14 cellular contexts compared by ENCODE assay signal in the genomic region with DNA sequence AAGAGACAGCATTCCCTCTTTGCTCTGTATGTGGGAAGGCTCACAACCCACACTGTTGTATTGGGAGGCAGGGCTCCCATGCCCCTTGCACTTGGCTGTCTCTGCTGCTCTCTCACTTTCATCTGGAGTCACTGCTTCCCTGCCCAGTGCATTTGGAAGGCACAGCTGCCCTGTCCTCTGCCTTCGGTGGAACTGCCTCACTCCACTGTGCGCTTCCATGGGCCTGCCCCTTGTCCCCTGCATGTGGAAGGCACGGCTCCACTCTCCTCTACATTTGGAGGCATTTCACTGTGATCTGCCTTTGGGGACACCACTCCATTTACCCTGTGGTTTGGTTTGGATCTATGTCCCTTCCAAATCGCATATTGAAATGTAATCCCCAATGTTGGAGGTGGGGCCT. TPM values are rescaled to one million over a fixed set of nuclear protein-coding genes. Genes with fewer than 3 reads are reported as not detected.
"Had no signal": no experiment of that assay in that cellular context is flagged by ENCODE, and none has a peak within 500 bp of the region (broad histone marks: within the 10 kb centered on the region; RNA-seq: fewer than 3 reads in every experiment).

No MANE protein-coding gene starts in this region.

- H3K36me3 ChIP-seq: esophagus squamous epithelium, thyroid gland had no signal

- DNase-seq: activated B cell treated with CpG ODN at 0.5 μM for 24 hours; activated CD4-positive, alpha-beta T cell treated with anti-CD3 and anti-CD28 coated beads, Interleukin-2, amount 10 ng/mL, durations not matched to agents 24 days and 14 days; activated naive CD4-positive, alpha-beta T cell treated with Interleukin-2 at 50 U/mL for 16 hours; activated T-cell treated with anti-CD3 and anti-CD28 coated beads, Interleukin-2, amount 50 U/mL, for 72 hours; dermis blood vessel endothelial cell; esophagus squamous epithelium; immature natural killer cell; psoas muscle; SHP77; stimulated activated CD4-positive, alpha-beta T cell treated with anti-CD3 and anti-CD28 coated beads, Interleukin-4, amount 100 ng/mL, for 24 hours; stimulated activated naive CD8-positive, alpha-beta T cell treated with anti-CD3 and anti-CD28 coated beads, Interleukin-15, amount 100 ng/mL, for 72 hours had no signal

- H3K27ac ChIP-seq: esophagus squamous epithelium, psoas muscle, thyroid gland had no signal

- H3K4me1 ChIP-seq: psoas muscle, thyroid gland had no signal

- H3K9me3 ChIP-seq: esophagus squamous epithelium, mucosa of descending colon, psoas muscle, thyroid gland had no signal

- H3K4me3 ChIP-seq: esophagus squamous epithelium, mucosa of descending colon, psoas muscle, thyroid gland had no signal

- H3K27me3 ChIP-seq: esophagus squamous epithelium, thyroid gland had no signal

RNA-seq across cellular contexts. Expression of a gene that starts 32.0 kb away (rescaled TPM):
- total RNA-seq: activated B cell treated with CpG ODN at 0.5 μM for 24 hours; activated CD4-positive, alpha-beta T cell treated with anti-CD3 and anti-CD28 coated beads, Interleukin-2, amount 10 ng/mL, durations not matched to agents 24 days and 14 days; activated T-cell treated with anti-CD3 and anti-CD28 coated beads, Interleukin-2, amount 50 U/mL, for 72 hours; naive thymus-derived CD8-positive, alpha-beta T cell had no signal
